1 cellular context compared by ENCODE assay signal in genomic region chr12:6462234-6462995, GRCh38.
A peak's percentile ranks its signal among the peaks of the same experiment; 100 is the strongest.
TF ChIP-seq lines count a peak whose summit lies in the region.

No MANE protein-coding gene starts in this region.

TF ChIP-seq in GM12878, 131 proteins besides CTCF, POLR2A, EP300 and RAD21:
- TF ChIP-seq MEF2A (IDR thresholded peaks at IDR 0.05; ENCODE audit: insufficient read depth, low read depth, low read length) (no peak), TBL1XR1 (IDR thresholded peaks at IDR 0.05; ENCODE audit: low read depth, low read length) (no peak), RCOR1 (conservative IDR thresholded peaks at IDR 0.05; ENCODE audit: low read depth, low read length) (no peak), RELA (IDR thresholded peaks at IDR 0.05; ENCODE audit: borderline replicate concordance, partially characterized antibody) (no peak), BHLHE40 (IDR thresholded peaks at IDR 0.05; ENCODE audit: borderline replicate concordance in 1 of 2, low read depth in 2 of 2, low read length in 1 of 2) (no peak), EGR1 (IDR thresholded peaks at IDR 0.05; ENCODE audit: borderline replicate concordance in 1 of 2, low read depth in 2 of 2, low read length in 2 of 2) (no peak), HDAC6 (IDR thresholded peaks at IDR 0.05; ENCODE audit: unreplicated experiment) (no peak), NR2C1 (IDR thresholded peaks at IDR 0.05) (no peak), IKZF2 (IDR thresholded peaks at IDR 0.05) (peak in 1 of 2 experiments; percentile 4; a peak in 1 of 4 replicates), EZH2 (IDR thresholded peaks at IDR 0.05; ENCODE audit: borderline replicate concordance, control insufficient read depth, low read depth, low read length) (no peak), PKNOX1 (IDR thresholded peaks at IDR 0.05) (no peak), CBFB (IDR thresholded peaks at IDR 0.05; ENCODE audit: low read depth) (0 out of 2 replicates have a peak, but pooled peaks have one; percentile 4), CHD4 (IDR thresholded peaks at IDR 0.05) (no peak), GATAD2B (conservative IDR thresholded peaks at IDR 0.05; ENCODE audit: low read depth) (0 out of 2 replicates have a peak, but pooled peaks have one; percentile 7), MYB (IDR thresholded peaks at IDR 0.05; ENCODE audit: borderline replicate concordance, low read depth, low read length) (no peak), JUND (IDR thresholded peaks at IDR 0.05; ENCODE audit: low read depth, low read length) (no peak), NFIC (IDR thresholded peaks at IDR 0.05; ENCODE audit: low read depth, low read length) (peak; percentile 20; the same call in 1 of the 2 replicates)
- TF ChIP-seq, protein P1, sequence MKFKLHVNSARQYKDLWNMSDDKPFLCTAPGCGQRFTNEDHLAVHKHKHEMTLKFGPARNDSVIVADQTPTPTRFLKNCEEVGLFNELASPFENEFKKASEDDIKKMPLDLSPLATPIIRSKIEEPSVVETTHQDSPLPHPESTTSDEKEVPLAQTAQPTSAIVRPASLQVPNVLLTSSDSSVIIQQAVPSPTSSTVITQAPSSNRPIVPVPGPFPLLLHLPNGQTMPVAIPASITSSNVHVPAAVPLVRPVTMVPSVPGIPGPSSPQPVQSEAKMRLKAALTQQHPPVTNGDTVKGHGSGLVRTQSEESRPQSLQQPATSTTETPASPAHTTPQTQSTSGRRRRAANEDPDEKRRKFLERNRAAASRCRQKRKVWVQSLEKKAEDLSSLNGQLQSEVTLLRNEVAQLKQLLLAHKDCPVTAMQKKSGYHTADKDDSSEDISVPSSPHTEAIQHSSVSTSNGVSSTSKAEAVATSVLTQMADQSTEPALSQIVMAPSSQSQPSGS (IDR thresholded peaks at IDR 0.05; ENCODE audit: low read length), result peak; percentile 43; the same call in 1 of the 2 replicates
- TF ChIP-seq, protein P2, sequence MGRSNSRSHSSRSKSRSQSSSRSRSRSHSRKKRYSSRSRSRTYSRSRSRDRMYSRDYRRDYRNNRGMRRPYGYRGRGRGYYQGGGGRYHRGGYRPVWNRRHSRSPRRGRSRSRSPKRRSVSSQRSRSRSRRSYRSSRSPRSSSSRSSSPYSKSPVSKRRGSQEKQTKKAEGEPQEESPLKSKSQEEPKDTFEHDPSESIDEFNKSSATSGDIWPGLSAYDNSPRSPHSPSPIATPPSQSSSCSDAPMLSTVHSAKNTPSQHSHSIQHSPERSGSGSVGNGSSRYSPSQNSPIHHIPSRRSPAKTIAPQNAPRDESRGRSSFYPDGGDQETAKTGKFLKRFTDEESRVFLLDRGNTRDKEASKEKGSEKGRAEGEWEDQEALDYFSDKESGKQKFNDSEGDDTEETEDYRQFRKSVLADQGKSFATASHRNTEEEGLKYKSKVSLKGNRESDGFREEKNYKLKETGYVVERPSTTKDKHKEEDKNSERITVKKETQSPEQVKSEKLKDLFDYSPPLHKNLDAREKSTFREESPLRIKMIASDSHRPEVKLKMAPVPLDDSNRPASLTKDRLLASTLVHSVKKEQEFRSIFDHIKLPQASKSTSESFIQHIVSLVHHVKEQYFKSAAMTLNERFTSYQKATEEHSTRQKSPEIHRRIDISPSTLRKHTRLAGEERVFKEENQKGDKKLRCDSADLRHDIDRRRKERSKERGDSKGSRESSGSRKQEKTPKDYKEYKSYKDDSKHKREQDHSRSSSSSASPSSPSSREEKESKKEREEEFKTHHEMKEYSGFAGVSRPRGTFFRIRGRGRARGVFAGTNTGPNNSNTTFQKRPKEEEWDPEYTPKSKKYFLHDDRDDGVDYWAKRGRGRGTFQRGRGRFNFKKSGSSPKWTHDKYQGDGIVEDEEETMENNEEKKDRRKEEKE (IDR thresholded peaks at IDR 0.05), result no peak
- TF ChIP-seq, protein P3, sequence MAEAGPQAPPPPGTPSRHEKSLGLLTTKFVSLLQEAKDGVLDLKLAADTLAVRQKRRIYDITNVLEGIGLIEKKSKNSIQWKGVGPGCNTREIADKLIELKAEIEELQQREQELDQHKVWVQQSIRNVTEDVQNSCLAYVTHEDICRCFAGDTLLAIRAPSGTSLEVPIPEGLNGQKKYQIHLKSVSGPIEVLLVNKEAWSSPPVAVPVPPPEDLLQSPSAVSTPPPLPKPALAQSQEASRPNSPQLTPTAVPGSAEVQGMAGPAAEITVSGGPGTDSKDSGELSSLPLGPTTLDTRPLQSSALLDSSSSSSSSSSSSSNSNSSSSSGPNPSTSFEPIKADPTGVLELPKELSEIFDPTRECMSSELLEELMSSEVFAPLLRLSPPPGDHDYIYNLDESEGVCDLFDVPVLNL (IDR thresholded peaks at IDR 0.05; ENCODE audit: low read depth, low read length), result no peak
- TF ChIP-seq, protein P4, sequence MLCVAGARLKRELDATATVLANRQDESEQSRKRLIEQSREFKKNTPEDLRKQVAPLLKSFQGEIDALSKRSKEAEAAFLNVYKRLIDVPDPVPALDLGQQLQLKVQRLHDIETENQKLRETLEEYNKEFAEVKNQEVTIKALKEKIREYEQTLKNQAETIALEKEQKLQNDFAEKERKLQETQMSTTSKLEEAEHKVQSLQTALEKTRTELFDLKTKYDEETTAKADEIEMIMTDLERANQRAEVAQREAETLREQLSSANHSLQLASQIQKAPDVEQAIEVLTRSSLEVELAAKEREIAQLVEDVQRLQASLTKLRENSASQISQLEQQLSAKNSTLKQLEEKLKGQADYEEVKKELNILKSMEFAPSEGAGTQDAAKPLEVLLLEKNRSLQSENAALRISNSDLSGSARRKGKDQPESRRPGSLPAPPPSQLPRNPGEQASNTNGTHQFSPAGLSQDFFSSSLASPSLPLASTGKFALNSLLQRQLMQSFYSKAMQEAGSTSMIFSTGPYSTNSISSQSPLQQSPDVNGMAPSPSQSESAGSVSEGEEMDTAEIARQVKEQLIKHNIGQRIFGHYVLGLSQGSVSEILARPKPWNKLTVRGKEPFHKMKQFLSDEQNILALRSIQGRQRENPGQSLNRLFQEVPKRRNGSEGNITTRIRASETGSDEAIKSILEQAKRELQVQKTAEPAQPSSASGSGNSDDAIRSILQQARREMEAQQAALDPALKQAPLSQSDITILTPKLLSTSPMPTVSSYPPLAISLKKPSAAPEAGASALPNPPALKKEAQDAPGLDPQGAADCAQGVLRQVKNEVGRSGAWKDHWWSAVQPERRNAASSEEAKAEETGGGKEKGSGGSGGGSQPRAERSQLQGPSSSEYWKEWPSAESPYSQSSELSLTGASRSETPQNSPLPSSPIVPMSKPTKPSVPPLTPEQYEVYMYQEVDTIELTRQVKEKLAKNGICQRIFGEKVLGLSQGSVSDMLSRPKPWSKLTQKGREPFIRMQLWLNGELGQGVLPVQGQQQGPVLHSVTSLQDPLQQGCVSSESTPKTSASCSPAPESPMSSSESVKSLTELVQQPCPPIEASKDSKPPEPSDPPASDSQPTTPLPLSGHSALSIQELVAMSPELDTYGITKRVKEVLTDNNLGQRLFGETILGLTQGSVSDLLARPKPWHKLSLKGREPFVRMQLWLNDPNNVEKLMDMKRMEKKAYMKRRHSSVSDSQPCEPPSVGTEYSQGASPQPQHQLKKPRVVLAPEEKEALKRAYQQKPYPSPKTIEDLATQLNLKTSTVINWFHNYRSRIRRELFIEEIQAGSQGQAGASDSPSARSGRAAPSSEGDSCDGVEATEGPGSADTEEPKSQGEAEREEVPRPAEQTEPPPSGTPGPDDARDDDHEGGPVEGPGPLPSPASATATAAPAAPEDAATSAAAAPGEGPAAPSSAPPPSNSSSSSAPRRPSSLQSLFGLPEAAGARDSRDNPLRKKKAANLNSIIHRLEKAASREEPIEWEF (IDR thresholded peaks at IDR 0.05; ENCODE audit: insufficient replicate concordance, low read depth, low read length), result no peak
